In genomic region chr10:62047240-62047897, GRCh38 we compare ENCODE assay signal across 8 cellular contexts.
DNase-seq lines count a peak whose midpoint lies in the region; ATAC-seq and TF ChIP-seq lines count a peak whose summit lies in the region.

No MANE protein-coding gene starts in this region.

- H3K9ac ChIP-seq in BLaER1 treated with 17β-estradiol and CSF1 and Interleukin-3, amounts not matched to agents 10 nM and 100 nM: peak overlapping the region in 6 of 11 experiments; percentile 26 to 79 (median 76); a peak in 9 of 22 replicates

- H3K4me3 ChIP-seq in BLaER1 treated with 17β-estradiol and CSF1 and Interleukin-3, amounts not matched to agents 10 nM and 100 nM: no peak overlapping the region

- no peaks in the 10 kb centered on the region for H3K27me3 Mint-ChIP-seq in naive thymus-derived CD8-positive, alpha-beta T cell

- H3K36me3 ChIP-seq in BLaER1 treated with 17β-estradiol and CSF1 and Interleukin-3, amounts not matched to agents 10 nM and 100 nM: peaks cover 18 to 72% (median 42%) of the 10 kb centered on the region in 11 experiments

- H3K9me3 Mint-ChIP-seq in naive thymus-derived CD8-positive, alpha-beta T cell: no peaks in the 10 kb centered on the region

- H3K4me3 Mint-ChIP-seq in naive thymus-derived CD8-positive, alpha-beta T cell: peak overlapping the region in 7 of 10 donors; percentile 15 to 66 (median 64)

- peaks cover 0 to 32% (median 12%) of the 10 kb centered on the region in 11 experiments; a peak in 15 of 22 replicates for H3K9me3 ChIP-seq in BLaER1 treated with 17β-estradiol and CSF1 and Interleukin-3, amounts not matched to agents 10 nM and 100 nM (replicated peaks in 1 of 11)

- ATAC-seq in HG02840 (IDR thresholded peaks at IDR 0.05; ENCODE audit: low FRiP score, unreplicated experiment): peak; percentile 28
- ATAC-seq in naive thymus-derived CD8-positive, alpha-beta T cell: no peak
- ATAC-seq in HG03342 (IDR thresholded peaks at IDR 0.05; ENCODE audit: unreplicated experiment): no peak
- ATAC-seq in HG02759 (IDR thresholded peaks at IDR 0.05; ENCODE audit: unreplicated experiment): no peak
- no peak for ATAC-seq in GM18519 (IDR thresholded peaks at IDR 0.05; ENCODE audit: low FRiP score, unreplicated experiment)

- DNase-seq in naive thymus-derived CD8-positive, alpha-beta T cell: no peak
- no peak for DNase-seq in GM10248 (ENCODE audit: extremely low spot score)

- peaks cover 19 to 98% (median 79%) of the 10 kb centered on the region in 4 donors for H3K4me1 Mint-ChIP-seq in naive thymus-derived CD8-positive, alpha-beta T cell

- no peaks in the 10 kb centered on the region for H3K27me3 ChIP-seq in BLaER1 treated with 17β-estradiol and CSF1 and Interleukin-3, amounts not matched to agents 10 nM and 100 nM

- peaks cover 0 to 92% (median 0%) of the 10 kb centered on the region in 11 experiments; a peak in 3 of 22 replicates for H4K20me1 ChIP-seq in BLaER1 treated with 17β-estradiol and CSF1 and Interleukin-3, amounts not matched to agents 10 nM and 100 nM

- peak overlapping the region; percentile 44 to 91 (median 70) for H3K4me2 ChIP-seq in BLaER1 treated with 17β-estradiol and CSF1 and Interleukin-3, amounts not matched to agents 10 nM and 100 nM

- peak overlapping the region; percentile 54 to 92 (median 74); a peak in 21 of 22 replicates for H3K27ac ChIP-seq in BLaER1 treated with 17β-estradiol and CSF1 and Interleukin-3, amounts not matched to agents 10 nM and 100 nM
- H3K27ac ChIP-seq in angular gyrus (ENCODE audit: low read depth, low read length): peak overlapping the region; percentile 97

- peaks cover under 1 to 19% (median 17%) of the 10 kb centered on the region in 3 donors for H3K36me3 Mint-ChIP-seq in naive thymus-derived CD8-positive, alpha-beta T cell

- CTCF ChIA-PET in GM10248 (lab: Yijun Ruan, JAX): interaction anchor here (0.7 to 18.5 kb wide), 5 partner anchors 9 to 198 kb away, joined by 3 to 245 read pairs (median 8); no protein-coding TSS in a partner anchor

- POLR2A ChIA-PET in naive thymus-derived CD8-positive, alpha-beta T cell (lab: Charles Lee): no interaction called here
- POLR2A ChIA-PET in GM10248 (lab: Yijun Ruan, JAX): no interaction called here

- peaks cover 91 to 100% (median 97%) of the 10 kb centered on the region in 10 experiments for H3K4me1 ChIP-seq in BLaER1 treated with 17β-estradiol and CSF1 and Interleukin-3, amounts not matched to agents 10 nM and 100 nM

- peak overlapping the region; percentile 2 to 97 (median 80) for H3K27ac Mint-ChIP-seq in naive thymus-derived CD8-positive, alpha-beta T cell

- TF ChIP-seq CTCF in GM10248 (IDR thresholded peaks at IDR 0.05; ENCODE audit: control extremely low read depth, extremely low read depth, low read depth, missing control alignments): no peak
